In genomic region chr17:35764123-35764991, GRCh38 we compare ENCODE assay signal across 1 cellular context.
A peak's percentile ranks its signal among the peaks of the same experiment; 100 is the strongest.
TF ChIP-seq lines count a peak whose summit lies in the region.

No MANE protein-coding gene starts in this region.

TF ChIP-seq in K562, 482 proteins besides CTCF, POLR2A, EP300 and RAD21 (continues in another document):
- TF ChIP-seq MEIS2 (IDR thresholded peaks at IDR 0.05; ENCODE audit: partially characterized antibody): peak; percentile 6
- peak; percentile 77 for TF ChIP-seq PRDM10 (IDR thresholded peaks at IDR 0.05; ENCODE audit: partially characterized antibody)
- peak; percentile 69 for TF ChIP-seq XRCC5 (IDR thresholded peaks at IDR 0.05; ENCODE audit: low read depth, low read length)
- TF ChIP-seq HNRNPLL (IDR thresholded peaks at IDR 0.05; ENCODE audit: low read depth, low read length, poor library complexity, severe bottlenecking): peak; percentile 43
- TF ChIP-seq MTA3 (IDR thresholded peaks at IDR 0.05; ENCODE audit: borderline replicate concordance): peak; percentile 80; the same call in 1 of the 2 replicates
- 0 out of 2 replicates have a peak, but pooled peaks have one; percentile 32 for TF ChIP-seq GABPA (tag; conservative IDR thresholded peaks at IDR 0.05; ENCODE audit: low read depth)
- peak; percentile 64 for TF ChIP-seq DEAF1 (CRISPR knock-in tag; IDR thresholded peaks at IDR 0.05)
- TF ChIP-seq SOX6 (IDR thresholded peaks at IDR 0.05): peak; percentile 35; the same call in 1 of the 2 replicates
- peak; percentile 54; the same call in 1 of the 2 replicates for TF ChIP-seq GABPB1 (CRISPR knock-in tag; IDR thresholded peaks at IDR 0.05)
- peak; percentile 18; the same call in 1 of the 2 replicates for TF ChIP-seq KDM2B (CRISPR knock-in tag; IDR thresholded peaks at IDR 0.05)
- TF ChIP-seq ZFX (CRISPR knock-in tag; IDR thresholded peaks at IDR 0.05): peak; percentile 49
- TF ChIP-seq ZBTB7A (IDR thresholded peaks at IDR 0.05; ENCODE audit: borderline replicate concordance, control insufficient read depth, low read depth, low read length): peak; percentile 57; the same call in 1 of the 2 replicates
- 0 out of 2 replicates have a peak, but pooled peaks have one; percentile 25 for TF ChIP-seq ZNF431 (CRISPR knock-in tag; IDR thresholded peaks at IDR 0.05)
- peak; percentile 64 for TF ChIP-seq CTCFL (IDR thresholded peaks at IDR 0.05; ENCODE audit: borderline replicate concordance, insufficient read depth, low read depth, low read length, poor library complexity, severe bottlenecking)
- TF ChIP-seq AFF1 (IDR thresholded peaks at IDR 0.05; ENCODE audit: low read depth in 1 of 2, partially characterized antibody in 2 of 2): no peak
- no peak for TF ChIP-seq HBP1 (CRISPR knock-in tag; IDR thresholded peaks at IDR 0.05)
- TF ChIP-seq TCF7L2 (IDR thresholded peaks at IDR 0.05; ENCODE audit: low read depth, low read length): 0 out of 2 replicates have a peak, but pooled peaks have one; percentile 30
- TF ChIP-seq SETDB1 (IDR thresholded peaks at IDR 0.05; ENCODE audit: low read length): no peak
- TF ChIP-seq JUND (IDR thresholded peaks at IDR 0.05; ENCODE audit: borderline replicate concordance, low read depth, low read length): peak; percentile 43; the same call in 1 of the 2 replicates
- no peak; the same call in 2 of the 3 replicates for TF ChIP-seq JUND (tag; IDR thresholded peaks at IDR 0.05; ENCODE audit: borderline replicate concordance, low read depth, low read length)
- peak; percentile 66 for TF ChIP-seq HMGN3 (IDR thresholded peaks at IDR 0.05; ENCODE audit: borderline replicate concordance, extremely low read depth, insufficient read length, low read depth, low read length)
- TF ChIP-seq HDAC1 (IDR thresholded peaks at IDR 0.05): peak in 1 of 2 experiments; percentile 44; a peak in 1 of 4 replicates
- TF ChIP-seq ZNF507 (tag; conservative IDR thresholded peaks at IDR 0.05): no peak
- TF ChIP-seq CTBP1 (IDR thresholded peaks at IDR 0.05; ENCODE audit: borderline replicate concordance): peak; percentile 94
- no peak for TF ChIP-seq PTBP1 (IDR thresholded peaks at IDR 0.05; ENCODE audit: low read depth, low read length)
- peak; percentile 72; the same call in 1 of the 2 replicates for TF ChIP-seq CREB3L1 (IDR thresholded peaks at IDR 0.05; ENCODE audit: borderline replicate concordance, low read depth)
- TF ChIP-seq ZBTB9 (CRISPR knock-in tag; IDR thresholded peaks at IDR 0.05): 0 out of 2 replicates have a peak, but pooled peaks have one; percentile 53
- TF ChIP-seq PREB (CRISPR knock-in tag; IDR thresholded peaks at IDR 0.05): no peak
- peak; percentile 97 for TF ChIP-seq L3MBTL2 (IDR thresholded peaks at IDR 0.05)
- peak; percentile 67 to 85 for TF ChIP-seq MAZ (CRISPR knock-in tag; conservative IDR thresholded peaks at IDR 0.05 in 1 of 2, IDR thresholded peaks at IDR 0.05 in 1 of 2)
- peak; percentile 47; the same call in 1 of the 2 replicates for TF ChIP-seq CBX5 (IDR thresholded peaks at IDR 0.05; ENCODE audit: borderline replicate concordance, low read depth)
- peak; percentile 61 for TF ChIP-seq FIP1L1 (IDR thresholded peaks at IDR 0.05; ENCODE audit: low read depth, low read length, poor library complexity, severe bottlenecking)
- TF ChIP-seq ZNF263 (CRISPR knock-in tag; IDR thresholded peaks at IDR 0.05; ENCODE audit: borderline replicate concordance): peak; percentile 81
- TF ChIP-seq POLR2AphosphoS2 (IDR thresholded peaks at IDR 0.05; ENCODE audit: low read length): no peak
- 0 out of 2 replicates have a peak, but pooled peaks have one; percentile 34 for TF ChIP-seq RBM14 (IDR thresholded peaks at IDR 0.05; ENCODE audit: borderline replicate concordance, insufficient read depth, low read depth, low read length)
- TF ChIP-seq CREB1 (IDR thresholded peaks at IDR 0.05): 0 out of 2 replicates have a peak, but pooled peaks have one; percentile 23
- no peak for TF ChIP-seq CREB1 (CRISPR knock-in tag; IDR thresholded peaks at IDR 0.05)
- peak; percentile 63 for TF ChIP-seq ESRRA (IDR thresholded peaks at IDR 0.05; ENCODE audit: borderline replicate concordance, low read depth)
- TF ChIP-seq TRIM28 (IDR thresholded peaks at IDR 0.05): no peak
- peak in 1 of 2 experiments; percentile 56; a peak in 2 of 4 replicates for TF ChIP-seq MNT (conservative IDR thresholded peaks at IDR 0.05)
- TF ChIP-seq SIN3B (IDR thresholded peaks at IDR 0.05; ENCODE audit: low read depth): 0 out of 2 replicates have a peak, but pooled peaks have one; percentile 35
